Comparison of ENCODE assay signal across 9 cellular contexts in the genomic region with DNA sequence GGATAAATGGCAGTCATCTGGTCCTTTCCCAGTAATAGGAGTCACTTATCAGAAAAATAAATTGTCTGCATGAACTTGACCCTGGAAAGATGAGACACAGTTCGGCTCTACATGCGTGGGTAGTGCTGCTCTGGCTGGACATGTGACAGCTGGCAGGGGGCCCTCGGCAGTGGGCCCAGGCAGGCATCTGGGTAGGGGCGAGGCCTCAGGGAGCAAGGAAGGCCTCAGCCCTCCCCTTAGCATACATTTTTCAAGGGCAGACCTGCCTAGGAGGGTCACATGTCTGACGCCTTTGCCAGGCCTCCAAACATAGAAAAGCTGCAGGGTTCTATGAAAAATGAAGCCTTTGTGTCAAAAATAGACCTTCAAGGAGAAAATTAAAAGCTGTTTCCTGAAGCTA. TPM values are rescaled to one million over a fixed set of nuclear protein-coding genes. Genes with fewer than 3 reads are reported as not detected.
A peak's percentile ranks its signal among the peaks of the same experiment; 100 is the strongest.
DNase-seq lines count a peak whose midpoint lies in the region; ATAC-seq and TF ChIP-seq lines count a peak whose summit lies in the region.
"Had no signal": no experiment of that assay in that cellular context is flagged by ENCODE, and none has a peak within 500 bp of the region (broad histone marks: within the 10 kb centered on the region; RNA-seq: fewer than 3 reads in every experiment).

No MANE protein-coding gene starts in this region.

- DNase-seq in AG08395 (ENCODE audit: low spot score) (peak; percentile 15), fibroblast of gingiva (ENCODE audit: low read depth) (peak; percentile 76), neural crest cell (ENCODE audit: low read depth, low spot score) (no peak), Caco-2 (no peak)
- DNase-seq in stimulated activated CD4-positive, alpha-beta T cell treated with anti-CD3 and anti-CD28 coated beads, Interleukin-2, amount 100 ng/mL, for 48 hours, result no peak
- DNase-seq: activated B cell treated with CpG ODN at 0.5 μM for 24 hours had no signal

- H3K9ac ChIP-seq in OCI-LY1 (ENCODE audit: low read length), result no peak overlapping the region; the same call in 1 of the 2 replicates

- no peak overlapping the region for H3K4me2 ChIP-seq in OCI-LY1 (ENCODE audit: low read length)

- H3K36me3 ChIP-seq in OCI-LY1 (ENCODE audit: insufficient read depth, low read length) (no peaks in the 10 kb centered on the region), Caco-2 (ENCODE audit: control insufficient read depth, insufficient read depth, low read length) (no peaks in the 10 kb centered on the region)

- CTCF ChIA-PET in Caco-2 (lab: Charles Lee), result no interaction called here

- H3K9me3 ChIP-seq in OCI-LY1 (ENCODE audit: low read length), result no peaks in the 10 kb centered on the region
- H3K9me3 ChIP-seq in Caco-2, result no peaks in the 10 kb centered on the region

- no peaks in the 10 kb centered on the region for H3K27me3 Mint-ChIP-seq in neural crest cell (ENCODE audit: low read depth)
- H3K27me3 Mint-ChIP-seq in Caco-2 (ENCODE audit: insufficient read depth, unreplicated experiment), result no peaks in the 10 kb centered on the region
- H3K27me3 Mint-ChIP-seq: activated B cell treated with CpG ODN at 0.5 μM for 24 hours had no signal

- H3K79me2 ChIP-seq in OCI-LY1 (ENCODE audit: insufficient read depth, low read length), result no peaks in the 10 kb centered on the region

- H3F3A ChIP-seq in OCI-LY1 (ENCODE audit: insufficient read depth, low read length), result no peaks in the 10 kb centered on the region

- intact Hi-C loops in Caco-2 (cut with micrococcal nuclease; ENCODE audit: unreplicated experiment), result no loop called here

- no peaks in the 10 kb centered on the region for H4K20me1 ChIP-seq in OCI-LY1 (ENCODE audit: insufficient read depth, low read length)

- H3K4me1 Mint-ChIP-seq in neural crest cell (peaks cover 13% of the 10 kb centered on the region), Caco-2 (ENCODE audit: low read depth, unreplicated experiment) (peaks cover 9% of the 10 kb centered on the region)
- H3K4me1 Mint-ChIP-seq: activated B cell treated with CpG ODN at 0.5 μM for 24 hours had no signal

- ATAC-seq in GM21723 (IDR thresholded peaks at IDR 0.05; ENCODE audit: unreplicated experiment) (no peak), GM21515 (IDR thresholded peaks at IDR 0.05; ENCODE audit: unreplicated experiment) (no peak)

- H3K4me3 Mint-ChIP-seq in neural crest cell (no peak overlapping the region), Caco-2 (ENCODE audit: unreplicated experiment) (no peak overlapping the region)
- H3K4me3 Mint-ChIP-seq: activated B cell treated with CpG ODN at 0.5 μM for 24 hours had no signal

- no peaks in the 10 kb centered on the region for H3K27me3 ChIP-seq in OCI-LY1 (ENCODE audit: insufficient read depth, low read length)
- no peaks in the 10 kb centered on the region for H3K27me3 ChIP-seq in Caco-2 (replicated peaks; ENCODE audit: control insufficient read depth, insufficient read depth, low read length)

- no peak overlapping the region for H3K27ac ChIP-seq in OCI-LY1 (ENCODE audit: low read depth, low read length, poor library complexity, severe bottlenecking)

- H3K27ac Mint-ChIP-seq in neural crest cell (ENCODE audit: unreplicated experiment) (peak overlapping the region; percentile 4), Caco-2 (ENCODE audit: unreplicated experiment) (no peak overlapping the region)
- H3K27ac Mint-ChIP-seq: activated B cell treated with CpG ODN at 0.5 μM for 24 hours had no signal

- H3K4me3 ChIP-seq in OCI-LY1 (ENCODE audit: low read depth, low read length, poor library complexity, severe bottlenecking) (no peak overlapping the region), Caco-2 (ENCODE audit: low read depth, low read length) (no peak overlapping the region)

- no peaks in the 10 kb centered on the region for H3K9me3 Mint-ChIP-seq in neural crest cell
- no peaks in the 10 kb centered on the region for H3K9me3 Mint-ChIP-seq in Caco-2 (ENCODE audit: unreplicated experiment)
- H3K9me3 Mint-ChIP-seq: activated B cell treated with CpG ODN at 0.5 μM for 24 hours had no signal

- H3K9me2 ChIP-seq in OCI-LY1 (ENCODE audit: low read depth, low read length), result no peaks in the 10 kb centered on the region

- peaks cover 10% of the 10 kb centered on the region for H3K4me1 ChIP-seq in OCI-LY1 (ENCODE audit: insufficient read depth, low read length, severe bottlenecking)
- H3K4me1 ChIP-seq in Caco-2, result peaks cover 13% of the 10 kb centered on the region

- H2AFZ ChIP-seq in OCI-LY1 (ENCODE audit: low read length), result peak overlapping the region; percentile 22; the same call in 1 of the 2 replicates

- H3K36me3 Mint-ChIP-seq in neural crest cell (ENCODE audit: low read depth) (no peaks in the 10 kb centered on the region), Caco-2 (ENCODE audit: insufficient read depth, unreplicated experiment) (no peaks in the 10 kb centered on the region)

- TF ChIP-seq CTCF in OCI-LY1 (IDR thresholded peaks at IDR 0.05; ENCODE audit: low read length) (no peak), neural crest cell (conservative IDR thresholded peaks at IDR 0.05) (no peak), Caco-2 (IDR thresholded peaks at IDR 0.05; ENCODE audit: insufficient read depth in 1 of 2, low read depth in 1 of 2, low read length in 1 of 2, severe bottlenecking in 1 of 2, unreplicated experiment in 1 of 2) (no peak)

- no TSS peak for BruUV-seq in Caco-2 (replicated peaks; lab: Mats Ljungman, UMichigan)

- POLR2A ChIA-PET in Caco-2 (lab: Charles Lee), result interaction anchor here (0.6 kb wide), 1 partner anchor 31 kb away, joined by 10 read pairs; no protein-coding TSS in a partner anchor

RNA-seq across cellular contexts. Expression of gene ILRUN, which starts 12.8 kb away (rescaled TPM):
- 52.0 and 57.8 TPM in 2 replicates for total RNA-seq in neural crest cell
- total RNA-seq in Caco-2 (2022), result 92.1 and 95.9 TPM in 2 replicates

RNA-seq across cellular contexts. Expression of gene SNRPC, which starts 47.9 kb away (rescaled TPM):
- 200 and 207 TPM in 2 replicates for total RNA-seq in neural crest cell
- total RNA-seq in Caco-2 (2022), result 168 and 189 TPM in 2 replicates

Comparison
In these comparisons a context has a peak if more than half of its experiments do, and no peak if none do; other contexts are left out.
1. DNase-seq: peak in AG08395 (single experiment) and fibroblast of gingiva (single experiment); none in neural crest cell (single experiment), stimulated activated CD4-positive, alpha-beta T cell treated with anti-CD3 and anti-CD28 coated beads, Interleukin-2, amount 100 ng/mL, for 48 hours (0 of 2) and Caco-2 (0 of 2).